In the genomic region with DNA sequence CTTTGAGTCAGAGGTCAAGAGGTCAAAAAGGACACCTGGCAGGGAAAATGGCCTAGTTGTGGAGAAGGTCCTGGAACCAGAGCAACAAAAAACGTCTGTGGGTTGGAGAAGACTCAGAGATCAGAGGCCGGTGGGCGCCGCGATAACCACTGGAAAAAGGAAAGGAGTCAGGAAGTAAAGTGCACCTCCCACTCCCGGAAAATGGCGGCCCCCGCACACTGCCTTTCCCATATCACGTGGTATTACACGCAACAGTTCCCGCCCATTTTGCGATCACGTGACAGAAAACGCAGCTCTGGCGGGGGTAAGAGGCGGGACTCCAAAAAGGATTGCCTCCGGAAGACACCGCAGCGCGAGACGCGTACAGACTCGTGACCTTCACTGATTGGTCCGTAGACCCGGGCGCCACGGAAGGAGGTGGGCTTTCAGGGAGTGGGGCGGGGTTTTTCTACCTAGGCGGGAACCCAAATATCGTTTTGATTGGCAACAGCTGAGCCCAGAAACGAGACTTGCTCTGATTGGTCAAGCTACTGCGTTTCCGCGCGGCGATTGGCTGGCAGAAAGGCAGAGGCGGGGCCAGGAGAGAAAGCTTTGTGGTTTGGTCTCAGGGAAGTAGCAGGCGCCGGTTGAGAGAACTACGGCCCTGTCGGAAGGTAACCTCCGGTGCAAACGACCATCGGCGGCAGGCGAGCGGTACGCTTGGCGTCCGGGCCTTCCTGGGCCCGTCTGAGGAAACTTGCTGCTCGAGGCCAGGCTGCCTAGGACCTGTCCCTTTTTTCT, we compare ENCODE assay signal across 1 cellular context.
A peak's percentile ranks its signal among the peaks of the same experiment; 100 is the strongest.
TF ChIP-seq lines count a peak whose summit lies in the region.

Gene ACTMAP, minus strand, starts transcription at position 193 of the 780 bp plus-strand sequence. CDS start 674 bp downstream, outside the sequence.

TF ChIP-seq in K562, 482 proteins besides CTCF, POLR2A, EP300 and RAD21 (continued from another document and continues in another):
- TF ChIP-seq TRIM25 (IDR thresholded peaks at IDR 0.05; ENCODE audit: borderline replicate concordance) (peak; percentile 54; the same call in 1 of the 2 replicates), U2AF2 (optimal IDR thresholded peaks at IDR 0.05; ENCODE audit: low read depth, low read length) (no peak), MAFG (tag; conservative IDR thresholded peaks at IDR 0.05) (no peak), KDM2B (CRISPR knock-in tag; IDR thresholded peaks at IDR 0.05) (no peak), MTA1 (IDR thresholded peaks at IDR 0.05; ENCODE audit: borderline replicate concordance) (no peak), ASH1L (IDR thresholded peaks at IDR 0.05; ENCODE audit: borderline replicate concordance, low read depth, partially characterized antibody) (peak; percentile 92), PRPF4 (IDR thresholded peaks at IDR 0.05; ENCODE audit: insufficient read depth, low read depth, low read length, poor library complexity, severe bottlenecking) (no peak), SETDB1 (IDR thresholded peaks at IDR 0.05; ENCODE audit: low read length) (no peak), LARP7 (IDR thresholded peaks at IDR 0.05) (0 out of 2 replicates have a peak, but pooled peaks have one; percentile 10), HDAC2 (IDR thresholded peaks at IDR 0.05) (peak; percentile 4; the same call in 1 of the 2 replicates), ZNF395 (CRISPR knock-in tag; IDR thresholded peaks at IDR 0.05) (peak; percentile 6), HMGXB4 (CRISPR knock-in tag; IDR thresholded peaks at IDR 0.05) (no peak), ZNF184 (CRISPR knock-in tag; IDR thresholded peaks at IDR 0.05) (no peak), JUN (IDR thresholded peaks at IDR 0.05; ENCODE audit: borderline replicate concordance, low read depth, low read length) (0 out of 2 replicates have a peak, but pooled peaks have one; percentile 49), JUN (CRISPR knock-in tag; IDR thresholded peaks at IDR 0.05; ENCODE audit: borderline replicate concordance) (no peak), HNRNPUL1 (IDR thresholded peaks at IDR 0.05; ENCODE audit: low read length) (no peak), MYC (IDR thresholded peaks at IDR 0.05; ENCODE audit: low read depth, low read length) (peak; percentile 96), MYC (CRISPR knock-in tag; IDR thresholded peaks at IDR 0.05; ENCODE audit: borderline replicate concordance, low read depth) (peak; percentile 88), TRIM24 (IDR thresholded peaks at IDR 0.05) (peak; percentile 30 to 57; a peak in 1 of 4 replicates), LEF1 (IDR thresholded peaks at IDR 0.05) (peak; percentile 53), ATF3 (IDR thresholded peaks at IDR 0.05) (peak; percentile 72), ATF3 (CRISPR knock-in tag; conservative IDR thresholded peaks at IDR 0.05) (no peak), C11orf30 (IDR thresholded peaks at IDR 0.05; ENCODE audit: low read depth) (peak; percentile 36), MEIS2 (IDR thresholded peaks at IDR 0.05; ENCODE audit: partially characterized antibody) (peak; percentile 61), SAP30 (IDR thresholded peaks at IDR 0.05; ENCODE audit: borderline replicate concordance, insufficient read depth, low read depth, low read length, poor library complexity, severe bottlenecking) (no peak), ZZZ3 (IDR thresholded peaks at IDR 0.05) (peak; percentile 78; the same call in 1 of the 2 replicates), DMBX1 (CRISPR knock-in tag; IDR thresholded peaks at IDR 0.05; ENCODE audit: borderline replicate concordance) (peak; percentile 86), ATF4 (CRISPR knock-in tag; IDR thresholded peaks at IDR 0.05) (peak; percentile 60), THRA (IDR thresholded peaks at IDR 0.05) (no peak), BRCA1 (IDR thresholded peaks at IDR 0.05) (no peak), BRCA1 (CRISPR knock-in tag; IDR thresholded peaks at IDR 0.05) (no peak), POLR2AphosphoS2 (IDR thresholded peaks at IDR 0.05; ENCODE audit: low read length) (peak; percentile 57; the same call in 1 of the 2 replicates), HCFC1 (IDR thresholded peaks at IDR 0.05; ENCODE audit: low read depth, low read length) (peak; percentile 70; the same call in 1 of the 2 replicates)
- TF ChIP-seq, protein P1, sequence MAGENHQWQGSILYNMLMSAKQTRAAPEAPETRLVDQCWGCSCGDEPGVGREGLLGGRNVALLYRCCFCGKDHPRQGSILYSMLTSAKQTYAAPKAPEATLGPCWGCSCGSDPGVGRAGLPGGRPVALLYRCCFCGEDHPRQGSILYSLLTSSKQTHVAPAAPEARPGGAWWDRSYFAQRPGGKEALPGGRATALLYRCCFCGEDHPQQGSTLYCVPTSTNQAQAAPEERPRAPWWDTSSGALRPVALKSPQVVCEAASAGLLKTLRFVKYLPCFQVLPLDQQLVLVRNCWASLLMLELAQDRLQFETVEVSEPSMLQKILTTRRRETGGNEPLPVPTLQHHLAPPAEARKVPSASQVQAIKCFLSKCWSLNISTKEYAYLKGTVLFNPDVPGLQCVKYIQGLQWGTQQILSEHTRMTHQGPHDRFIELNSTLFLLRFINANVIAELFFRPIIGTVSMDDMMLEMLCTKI (IDR thresholded peaks at IDR 0.05; ENCODE audit: partially characterized antibody): no peak
- TF ChIP-seq, protein P2, sequence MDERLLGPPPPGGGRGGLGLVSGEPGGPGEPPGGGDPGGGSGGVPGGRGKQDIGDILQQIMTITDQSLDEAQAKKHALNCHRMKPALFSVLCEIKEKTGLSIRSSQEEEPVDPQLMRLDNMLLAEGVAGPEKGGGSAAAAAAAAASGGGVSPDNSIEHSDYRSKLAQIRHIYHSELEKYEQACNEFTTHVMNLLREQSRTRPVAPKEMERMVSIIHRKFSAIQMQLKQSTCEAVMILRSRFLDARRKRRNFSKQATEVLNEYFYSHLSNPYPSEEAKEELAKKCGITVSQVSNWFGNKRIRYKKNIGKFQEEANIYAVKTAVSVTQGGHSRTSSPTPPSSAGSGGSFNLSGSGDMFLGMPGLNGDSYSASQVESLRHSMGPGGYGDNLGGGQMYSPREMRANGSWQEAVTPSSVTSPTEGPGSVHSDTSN (CRISPR knock-in tag; IDR thresholded peaks at IDR 0.05; ENCODE audit: low read depth): no peak
- TF ChIP-seq, protein P2 (tag; conservative IDR thresholded peaks at IDR 0.05; ENCODE audit: low read depth): 0 out of 2 replicates have a peak, but pooled peaks have one; percentile 22
- TF ChIP-seq, protein P3, sequence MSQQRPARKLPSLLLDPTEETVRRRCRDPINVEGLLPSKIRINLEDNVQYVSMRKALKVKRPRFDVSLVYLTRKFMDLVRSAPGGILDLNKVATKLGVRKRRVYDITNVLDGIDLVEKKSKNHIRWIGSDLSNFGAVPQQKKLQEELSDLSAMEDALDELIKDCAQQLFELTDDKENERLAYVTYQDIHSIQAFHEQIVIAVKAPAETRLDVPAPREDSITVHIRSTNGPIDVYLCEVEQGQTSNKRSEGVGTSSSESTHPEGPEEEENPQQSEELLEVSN (IDR thresholded peaks at IDR 0.05; ENCODE audit: borderline replicate concordance in 1 of 2, extremely low read depth in 1 of 2, insufficient read depth in 1 of 2, insufficient read length in 1 of 2, low read depth in 1 of 2, low read length in 1 of 2, poor library complexity in 1 of 2, severe bottlenecking in 1 of 2): peak; percentile 96 to 98
- TF ChIP-seq, protein P4, sequence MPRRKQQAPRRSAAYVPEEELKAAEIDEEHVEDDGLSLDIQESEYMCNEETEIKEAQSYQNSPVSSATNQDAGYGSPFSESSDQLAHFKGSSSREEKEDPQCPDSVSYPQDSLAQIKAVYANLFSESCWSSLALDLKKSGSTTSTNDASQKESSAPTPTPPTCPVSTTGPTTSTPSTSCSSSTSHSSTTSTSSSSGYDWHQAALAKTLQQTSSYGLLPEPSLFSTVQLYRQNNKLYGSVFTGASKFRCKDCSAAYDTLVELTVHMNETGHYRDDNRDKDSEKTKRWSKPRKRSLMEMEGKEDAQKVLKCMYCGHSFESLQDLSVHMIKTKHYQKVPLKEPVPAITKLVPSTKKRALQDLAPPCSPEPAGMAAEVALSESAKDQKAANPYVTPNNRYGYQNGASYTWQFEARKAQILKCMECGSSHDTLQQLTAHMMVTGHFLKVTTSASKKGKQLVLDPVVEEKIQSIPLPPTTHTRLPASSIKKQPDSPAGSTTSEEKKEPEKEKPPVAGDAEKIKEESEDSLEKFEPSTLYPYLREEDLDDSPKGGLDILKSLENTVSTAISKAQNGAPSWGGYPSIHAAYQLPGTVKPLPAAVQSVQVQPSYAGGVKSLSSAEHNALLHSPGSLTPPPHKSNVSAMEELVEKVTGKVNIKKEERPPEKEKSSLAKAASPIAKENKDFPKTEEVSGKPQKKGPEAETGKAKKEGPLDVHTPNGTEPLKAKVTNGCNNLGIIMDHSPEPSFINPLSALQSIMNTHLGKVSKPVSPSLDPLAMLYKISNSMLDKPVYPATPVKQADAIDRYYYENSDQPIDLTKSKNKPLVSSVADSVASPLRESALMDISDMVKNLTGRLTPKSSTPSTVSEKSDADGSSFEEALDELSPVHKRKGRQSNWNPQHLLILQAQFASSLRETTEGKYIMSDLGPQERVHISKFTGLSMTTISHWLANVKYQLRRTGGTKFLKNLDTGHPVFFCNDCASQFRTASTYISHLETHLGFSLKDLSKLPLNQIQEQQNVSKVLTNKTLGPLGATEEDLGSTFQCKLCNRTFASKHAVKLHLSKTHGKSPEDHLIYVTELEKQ (CRISPR knock-in tag; IDR thresholded peaks at IDR 0.05): no peak
